22 cellular contexts compared by ENCODE assay signal in the genomic region with DNA sequence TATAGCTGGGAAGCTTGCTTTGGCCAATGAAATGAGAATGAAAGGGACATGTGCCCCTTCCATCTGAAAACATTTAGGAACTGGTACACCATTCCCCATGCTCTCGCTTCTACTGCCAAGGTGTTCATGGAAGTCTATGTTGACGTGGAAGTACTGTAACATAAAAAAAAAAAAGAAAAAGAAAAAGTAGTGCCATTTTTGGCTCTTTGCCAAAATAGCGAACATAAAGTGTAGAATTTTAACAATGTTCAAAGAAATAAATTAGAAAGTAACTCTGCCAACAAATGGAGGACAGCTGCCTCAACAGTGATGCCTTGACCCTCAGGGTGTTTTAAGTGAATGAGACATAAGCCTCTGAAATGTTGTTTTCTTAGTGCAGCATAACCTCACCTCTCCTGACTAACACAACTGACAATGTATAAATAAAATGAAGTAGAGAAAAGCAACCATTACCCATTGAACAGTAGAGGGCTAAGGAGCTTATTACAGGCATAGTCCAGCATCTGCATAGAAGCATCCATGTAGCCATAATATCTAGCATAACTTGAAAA.
"Had no signal": no experiment of that assay in that cellular context is flagged by ENCODE, and none has a peak within 500 bp of the region (broad histone marks: within the 10 kb centered on the region; RNA-seq: fewer than 3 reads in every experiment).

No MANE protein-coding gene starts in this region.

- ATAC-seq: natural killer cell; sciatic nerve; stimulated activated naive B cell treated with anti-CD40 and anti-IgM and Interleukin-4, amounts not matched to agents 10 μg/mL and 1 μg/mL and 100 μg/mL, for 72 hours; stimulated activated naive CD8-positive, alpha-beta T cell treated with anti-CD3 and anti-CD28 coated beads, Interleukin-15, Interleukin-2, amounts not matched to agents 100 U/mL and 50 U/mL, for 24 hours had no signal

- H3K4me3 ChIP-seq: left ventricle myocardium inferior, lung, ovary, right atrium auricular region, skin epidermis, tibial nerve, uterus had no signal

- H3K27me3 Mint-ChIP-seq: naive B cell; progenitor cell of endocrine pancreas; stimulated activated naive B cell treated with anti-CD40 and anti-IgM and Interleukin-4, amounts not matched to agents 10 μg/mL and 1 μg/mL and 100 μg/mL, for 72 hours had no signal

- H3K4me3 Mint-ChIP-seq: mesothelial cell of epicardium; naive B cell; natural killer cell; nephron progenitor cell; stimulated activated naive B cell treated with anti-CD40 and anti-IgM and Interleukin-4, amounts not matched to agents 10 μg/mL and 1 μg/mL and 100 μg/mL, for 72 hours; type B pancreatic cell had no signal

- H3K27me3 ChIP-seq: ovary, right atrium auricular region, tibial nerve, uterus had no signal

- H3K4me1 ChIP-seq: left ventricle myocardium inferior, right atrium auricular region, tibial nerve, uterus had no signal

- H3K9me3 ChIP-seq: ovary, right atrium auricular region, tibial nerve, uterus had no signal

- H3K36me3 ChIP-seq: left ventricle myocardium inferior, ovary, right atrium auricular region, tibial nerve, uterus had no signal

- DNase-seq: islet precursor cell; left ventricle myocardium inferior; mesendoderm; naive B cell; natural killer cell; nephron progenitor cell; ovary; stimulated activated CD4-positive, alpha-beta T cell treated with anti-CD3 and anti-CD28 coated beads, Interleukin-12 subunit alpha, Interleukin-12 subunit beta, amount 100 ng/mL, for 4 hours; stimulated activated CD4-positive, alpha-beta T cell treated with anti-CD3 and anti-CD28 coated beads, Interleukin-15, amount 100 ng/mL, for 24 hours; stimulated activated CD4-positive, alpha-beta T cell treated with anti-CD3 and anti-CD28 coated beads, Interleukin-2, amount 100 ng/mL, for 24 hours; stimulated activated CD4-positive, alpha-beta T cell treated with anti-CD3 and anti-CD28 coated beads, Interleukin-4, amount 100 ng/mL, for 1 hour; stimulated activated naive B cell treated with anti-CD40 and anti-IgM and Interleukin-4, amounts not matched to agents 10 μg/mL and 1 μg/mL and 100 μg/mL, for 72 hours; stimulated activated naive CD8-positive, alpha-beta T cell treated with anti-CD3 and anti-CD28 coated beads, Interleukin-15, Interleukin-2, amounts not matched to agents 100 U/mL and 50 U/mL, for 24 hours; uterus had no signal

- H3K9me3 Mint-ChIP-seq: naive B cell, nephron progenitor cell had no signal

- H3K27ac ChIP-seq: left ventricle myocardium inferior, ovary, right atrium auricular region, skin epidermis, tibial nerve, uterus had no signal

- H3K4me1 Mint-ChIP-seq: naive B cell; natural killer cell; nephron progenitor cell; stimulated activated naive B cell treated with anti-CD40 and anti-IgM and Interleukin-4, amounts not matched to agents 10 μg/mL and 1 μg/mL and 100 μg/mL, for 72 hours had no signal

- H3K27ac Mint-ChIP-seq: mesothelial cell of epicardium; naive B cell; natural killer cell; nephron progenitor cell; progenitor cell of endocrine pancreas; stimulated activated naive B cell treated with anti-CD40 and anti-IgM and Interleukin-4, amounts not matched to agents 10 μg/mL and 1 μg/mL and 100 μg/mL, for 72 hours; type B pancreatic cell had no signal
